Comparison of ENCODE assay signal across 8 cellular contexts in the genomic region with DNA sequence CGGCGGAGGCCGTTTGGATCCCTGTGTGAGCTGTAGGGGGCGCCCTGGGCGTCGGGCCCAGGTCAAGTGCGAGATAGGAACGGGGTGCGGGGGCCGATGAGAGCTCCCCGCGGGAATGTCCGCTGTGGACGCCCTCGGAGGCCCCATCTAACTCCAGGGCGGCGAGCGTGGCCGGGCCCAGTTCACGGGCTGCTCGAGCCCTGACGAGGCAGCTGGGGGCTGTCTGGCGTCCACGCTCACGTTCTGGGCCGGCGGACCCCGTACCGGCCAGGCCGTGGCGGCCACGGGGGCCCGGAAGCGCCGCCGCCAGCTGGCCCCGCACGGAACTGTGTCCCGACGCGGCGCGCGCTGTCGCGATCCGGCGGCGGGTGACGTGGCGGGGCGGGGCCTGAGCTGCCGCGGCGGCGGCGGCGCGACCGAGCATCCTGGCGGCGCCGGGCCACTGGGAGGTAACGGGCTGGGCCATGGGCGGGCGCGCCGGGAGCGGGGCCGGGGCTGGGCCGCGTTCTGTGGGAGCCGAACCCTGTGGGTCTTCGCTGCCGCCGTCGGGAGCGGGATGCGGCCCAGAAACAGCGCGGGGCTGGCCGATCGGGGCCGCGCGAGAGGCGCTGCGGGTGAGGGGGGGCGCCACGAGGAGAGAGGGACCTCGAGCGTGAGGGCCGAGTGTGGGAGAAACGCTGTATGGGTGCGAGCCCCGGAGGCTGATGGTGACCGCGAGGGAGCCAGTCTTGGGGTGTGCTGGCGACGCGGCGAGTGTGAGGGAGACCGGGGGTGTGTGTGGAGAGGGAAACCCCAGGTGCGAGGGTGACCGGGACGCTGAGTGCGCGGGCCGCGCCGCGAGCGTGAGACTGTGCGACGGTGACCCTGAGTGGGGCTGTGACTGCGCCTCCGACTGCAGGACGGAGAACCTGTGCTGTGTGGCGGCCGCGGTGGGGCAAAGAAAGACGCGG. TPM values are rescaled to one million over a fixed set of nuclear protein-coding genes. Genes with fewer than 3 reads are reported as not detected.
DNase-seq lines count a peak whose midpoint lies in the region; ATAC-seq, FAIRE-seq and TF ChIP-seq lines count a peak whose summit lies in the region.

A gene (plus strand): TSS at position 399 of the 950 bp plus-strand sequence. CDS start 10,201 bp downstream, outside the sequence.

- H3K27ac ChIP-seq in HepG2 (ENCODE audit: extremely low read length, insufficient read depth, low read length) = peak within 1 kb of the TSS; percentile 97

- peak; percentile 73 for ATAC-seq in HG02759 (IDR thresholded peaks at IDR 0.05; ENCODE audit: unreplicated experiment)
- peak; percentile 60 for ATAC-seq in HepG2

- BruUV-seq in HepG2 (replicated peaks; lab: Mats Ljungman, UMichigan) = TSS peak; percentile 100

- CTCF ChIA-PET in HepG2 (lab: Yijun Ruan, JAX; ENCODE audit: low intra/inter-chr PET ratio, low total read pairs) = interaction anchor here (1.8 to 6.0 kb wide), 2 partner anchors 46 to 65 kb away, joined by 4 to 96 read pairs; a partner anchor contains a TSS

- no peaks in the 10 kb centered on the region; a peak in 1 of 5 replicates for H3K27me3 ChIP-seq in HepG2 (ENCODE audit: control insufficient read depth in 1 of 2, insufficient read depth in 2 of 2, low read length in 2 of 2)

- peak; percentile 86 for TF ChIP-seq RAD21 in HepG2 (CRISPR knock-in tag; IDR thresholded peaks at IDR 0.05)

- peak; percentile 95 for TF ChIP-seq CTCF in HepG2 (CRISPR knock-in tag; IDR thresholded peaks at IDR 0.05)

- DNase-seq in NCI-H2196 (lab: John Stamatoyannopoulos, UW; ENCODE audit: unreplicated experiment) (peak; percentile 27), NCI-H2196 treated with DMSO at 0.1 percent for 48 hours (lab: John Stamatoyannopoulos, UW; ENCODE audit: unreplicated experiment) (no peak), NCI-H1694 treated with DMSO at 0.1 percent for 48 hours (lab: John Stamatoyannopoulos, UW) (peak; percentile 13), dedifferentiated amniotic fluid mesenchymal stem cell (ENCODE audit: extremely low spot score) (peak; percentile 50), HepG2 (ENCODE audit: low spot score) (peak; percentile 60)
- DNase-seq in activated CD4-positive, alpha-beta T cell treated with anti-CD3 and anti-CD28 coated beads for 48 hours = peak; percentile 91
- DNase-seq in stimulated activated CD4-positive, alpha-beta T cell treated with anti-CD3 and anti-CD28 coated beads, Interleukin-4, amount 100 ng/mL, for 1 hour = peak; percentile 86

- intact Hi-C loops in HepG2 (cut with micrococcal nuclease; ENCODE audit: unreplicated experiment) = loop anchor here (1.0 to 2.0 kb wide), 4 partner anchors 17 to 47 kb away; a partner anchor contains a TSS

- no peaks in the 10 kb centered on the region for H3K36me3 ChIP-seq in HepG2 (replicated peaks in 1 of 2; ENCODE audit: control insufficient read depth in 1 of 2, insufficient read depth in 2 of 2, low read length in 2 of 2)

- peak within 1 kb of the TSS; percentile 69 to 100 (median 97) for H3K4me3 ChIP-seq in HepG2 (replicated peaks in 1 of 3; ENCODE audit: insufficient read depth in 1 of 3, low read depth in 2 of 3, low read length in 3 of 3)

- peaks cover 33% of the 10 kb centered on the region for H3K79me2 ChIP-seq in HepG2 (ENCODE audit: insufficient read depth, low read length)

- POLR2A ChIA-PET in HepG2 (lab: Yijun Ruan, JAX) = interaction anchor here (0.6 to 4.5 kb wide), 32 partner anchors 10 to 663 kb away, joined by 3 to 89 read pairs (median 6); a partner anchor contains a TSS

- peak within 1 kb of the TSS; percentile 100 for H3K9ac ChIP-seq in HepG2 (ENCODE audit: insufficient read depth, low read depth, low read length)

- peak within 1 kb of the TSS; percentile 21 for H2AFZ ChIP-seq in HepG2 (ENCODE audit: low read length)

- WGBS in HepG2 (ENCODE audit: low lambda C conversion rate) = 1% methylated on average over 73 of the region's 123 CpGs

- no peak; a peak in 1 of 4 replicates for TF ChIP-seq POLR2A in HepG2 (IDR thresholded peaks at IDR 0.05; ENCODE audit: insufficient read depth in 1 of 2, low read depth in 2 of 2, low read length in 2 of 2)

- in situ Hi-C loops in HepG2 (cut with HindIII; ENCODE audit: extremely low pct_ligation_motif_present, low pct_unique_long_range_greater_than_20kb) = loop anchor here (5.0 kb wide), 1 partner anchor 63 kb away; no protein-coding TSS in a partner anchor

- peak within 1 kb of the TSS; percentile 100 for H3K4me2 ChIP-seq in HepG2 (ENCODE audit: low read depth, low read length)

- no peak for FAIRE-seq in HepG2 (lab: Jason Lieb, UNC)

- 0 out of 2 replicates have a peak, but pooled peaks cover 11% of the 10 kb centered on the region for H4K20me1 ChIP-seq in HepG2 (ENCODE audit: insufficient read depth, low read length)

- TF ChIP-seq EP300 in HepG2 (IDR thresholded peaks at IDR 0.05; ENCODE audit: low read depth in 2 of 2, low read length in 2 of 2) = 0 out of 4 replicates have a peak, but pooled peaks of 1 of the 2 experiments have one; percentile 39
- TF ChIP-seq EP300 in HepG2 (CRISPR knock-in tag; IDR thresholded peaks at IDR 0.05; ENCODE audit: borderline replicate concordance) = no peak

- H3K9me3 ChIP-seq in HepG2 (ENCODE audit: low read length) = no peaks in the 10 kb centered on the region

- peaks cover 60% of the 10 kb centered on the region for H3K4me1 ChIP-seq in HepG2 (ENCODE audit: insufficient read depth, low read length)

TF ChIP-seq in HepG2, 621 proteins besides CTCF, POLR2A, EP300 and RAD21 (continues in another document):
- TF ChIP-seq, protein P1, sequence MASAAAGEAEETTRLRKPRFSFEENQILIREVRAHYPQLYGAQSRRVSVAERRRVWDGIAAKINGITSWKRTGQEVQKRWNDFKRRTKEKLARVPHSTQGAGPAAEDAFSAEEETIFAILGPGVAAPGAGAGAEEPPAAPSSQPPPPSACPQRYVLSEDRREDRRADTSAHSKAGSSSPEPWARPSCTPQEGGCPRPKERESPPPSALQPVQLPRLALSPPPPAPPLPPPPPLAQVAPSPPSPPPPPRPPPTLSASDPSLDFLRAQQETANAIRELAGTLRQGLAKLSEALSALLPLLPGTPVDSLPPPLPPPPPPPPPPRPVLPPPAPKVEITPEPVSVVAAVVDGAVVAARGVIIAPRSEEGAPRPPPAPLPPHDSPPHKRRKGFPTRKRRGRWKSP (CRISPR knock-in tag; IDR thresholded peaks at IDR 0.05) = no peak; the same call in 1 of the 2 replicates
- TF ChIP-seq SIX1 (CRISPR knock-in tag; IDR thresholded peaks at IDR 0.05; ENCODE audit: borderline replicate concordance) = no peak
- TF ChIP-seq, protein P2, sequence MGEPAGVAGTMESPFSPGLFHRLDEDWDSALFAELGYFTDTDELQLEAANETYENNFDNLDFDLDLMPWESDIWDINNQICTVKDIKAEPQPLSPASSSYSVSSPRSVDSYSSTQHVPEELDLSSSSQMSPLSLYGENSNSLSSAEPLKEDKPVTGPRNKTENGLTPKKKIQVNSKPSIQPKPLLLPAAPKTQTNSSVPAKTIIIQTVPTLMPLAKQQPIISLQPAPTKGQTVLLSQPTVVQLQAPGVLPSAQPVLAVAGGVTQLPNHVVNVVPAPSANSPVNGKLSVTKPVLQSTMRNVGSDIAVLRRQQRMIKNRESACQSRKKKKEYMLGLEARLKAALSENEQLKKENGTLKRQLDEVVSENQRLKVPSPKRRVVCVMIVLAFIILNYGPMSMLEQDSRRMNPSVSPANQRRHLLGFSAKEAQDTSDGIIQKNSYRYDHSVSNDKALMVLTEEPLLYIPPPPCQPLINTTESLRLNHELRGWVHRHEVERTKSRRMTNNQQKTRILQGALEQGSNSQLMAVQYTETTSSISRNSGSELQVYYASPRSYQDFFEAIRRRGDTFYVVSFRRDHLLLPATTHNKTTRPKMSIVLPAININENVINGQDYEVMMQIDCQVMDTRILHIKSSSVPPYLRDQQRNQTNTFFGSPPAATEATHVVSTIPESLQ (CRISPR knock-in tag; conservative IDR thresholded peaks at IDR 0.05) = no peak
- no peak; the same call in 1 of the 2 replicates for TF ChIP-seq FLYWCH1 (CRISPR knock-in tag; IDR thresholded peaks at IDR 0.05)
- no peak for TF ChIP-seq TEAD2 (CRISPR knock-in tag; IDR thresholded peaks at IDR 0.05)
- TF ChIP-seq, protein P3, sequence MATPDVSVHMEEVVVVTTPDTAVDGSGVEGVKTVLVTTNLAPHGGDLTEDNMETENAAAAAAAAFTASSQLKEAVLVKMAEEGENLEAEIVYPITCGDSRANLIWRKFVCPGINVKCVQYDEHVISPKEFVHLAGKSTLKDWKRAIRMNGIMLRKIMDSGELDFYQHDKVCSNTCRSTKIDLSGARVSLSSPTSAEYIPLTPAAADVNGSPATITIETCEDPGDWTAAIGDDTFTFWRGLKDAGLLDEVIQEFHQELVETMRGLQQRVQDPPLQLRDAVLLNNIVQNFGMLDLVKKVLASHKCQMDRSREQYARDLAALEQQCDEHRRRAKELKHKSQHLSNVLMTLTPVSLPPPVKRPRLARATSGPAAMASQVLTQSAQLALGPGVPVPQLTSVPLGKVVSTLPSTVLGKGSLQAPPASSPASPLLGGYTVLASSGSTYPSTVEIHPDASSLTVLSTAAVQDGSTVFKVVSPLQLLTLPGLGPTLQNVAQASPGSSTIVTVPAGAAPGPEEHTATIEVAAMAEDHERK (CRISPR knock-in tag; IDR thresholded peaks at IDR 0.05; ENCODE audit: low read depth) = no peak
- peak; percentile 67 for TF ChIP-seq ZNF768 (CRISPR knock-in tag; IDR thresholded peaks at IDR 0.05)

RNA-seq across cellular contexts. Expression of the gene that starts here (rescaled TPM):
- 25.4 and 35.8 TPM in 2 replicates for total RNA-seq in HepG2 (2016; rRNA removed; fragmentation: Illumina TruSeq; extraction: Trizol)
- 116 and 121 TPM in 2 replicates for total RNA-seq in HepG2 (2016; cell fraction: cytosol; rRNA removed; fragmentation: Illumina TruSeq; extraction: Trizol; ENCODE audit: low read depth)
- 25.1 and 35.3 TPM in 2 replicates for total RNA-seq in HepG2 (2016; cell fraction: insoluble cytoplasmic fraction; rRNA removed; fragmentation: Illumina TruSeq; extraction: Trizol)
- 38.4 and 41.5 TPM in 2 replicates for total RNA-seq in HepG2 (2016; cell fraction: membrane; rRNA removed; fragmentation: Illumina TruSeq; extraction: Trizol)
- 53.5 and 62.4 TPM in 2 replicates for total RNA-seq in HepG2 (2016; cell fraction: nucleus; rRNA removed; fragmentation: Illumina TruSeq; extraction: Trizol)
- 67.4 and 70.8 TPM in 2 replicates for polyA plus RNA-seq in HepG2 (2011; rRNA removed)
- polyA plus RNA-seq in HepG2 (2011; cell fraction: cytosol; rRNA removed) = 38.1 and 42.5 TPM in 2 replicates
- 195 and 234 TPM in 2 replicates for polyA plus RNA-seq in HepG2 (2011; cell fraction: nucleus; rRNA removed)
- 29.8 and 35.6 TPM in 2 replicates for polyA plus RNA-seq in HepG2 (2012)
- 4.5 and 5.9 TPM in 2 replicates for polyA plus RNA-seq in HepG2 (2016; cell fraction: cytosol; fragmentation: Illumina TruSeq; extraction: Trizol; ENCODE audit: low read depth)
- polyA plus RNA-seq in HepG2 (2016; cell fraction: insoluble cytoplasmic fraction; fragmentation: Illumina TruSeq; extraction: Trizol; ENCODE audit: low read depth) = 17.5 and 18.7 TPM in 2 replicates
- polyA plus RNA-seq in HepG2 (2016; cell fraction: membrane; fragmentation: Illumina TruSeq; extraction: Trizol; ENCODE audit: low read depth) = 8.7 and 9.5 TPM in 2 replicates
- 86.8 and 104 TPM in 2 replicates for polyA plus RNA-seq in HepG2 (2016; cell fraction: nucleus; fragmentation: Illumina TruSeq; extraction: Trizol; ENCODE audit: insufficient read depth, low read depth)
- polyA minus RNA-seq in HepG2 (2011; rRNA and poly(A)+ RNA removed; ENCODE audit: low replicate concordance) = 346 and 374 TPM in 2 replicates
- polyA minus RNA-seq in HepG2 (2011; cell fraction: cytosol; rRNA and poly(A)+ RNA removed) = 39.3 and 39.6 TPM in 2 replicates
- polyA minus RNA-seq in HepG2 (2011; cell fraction: nucleus; rRNA and poly(A)+ RNA removed) = 114 and 135 TPM in 2 replicates
